1 cellular context compared by ENCODE assay signal in the genomic region with DNA sequence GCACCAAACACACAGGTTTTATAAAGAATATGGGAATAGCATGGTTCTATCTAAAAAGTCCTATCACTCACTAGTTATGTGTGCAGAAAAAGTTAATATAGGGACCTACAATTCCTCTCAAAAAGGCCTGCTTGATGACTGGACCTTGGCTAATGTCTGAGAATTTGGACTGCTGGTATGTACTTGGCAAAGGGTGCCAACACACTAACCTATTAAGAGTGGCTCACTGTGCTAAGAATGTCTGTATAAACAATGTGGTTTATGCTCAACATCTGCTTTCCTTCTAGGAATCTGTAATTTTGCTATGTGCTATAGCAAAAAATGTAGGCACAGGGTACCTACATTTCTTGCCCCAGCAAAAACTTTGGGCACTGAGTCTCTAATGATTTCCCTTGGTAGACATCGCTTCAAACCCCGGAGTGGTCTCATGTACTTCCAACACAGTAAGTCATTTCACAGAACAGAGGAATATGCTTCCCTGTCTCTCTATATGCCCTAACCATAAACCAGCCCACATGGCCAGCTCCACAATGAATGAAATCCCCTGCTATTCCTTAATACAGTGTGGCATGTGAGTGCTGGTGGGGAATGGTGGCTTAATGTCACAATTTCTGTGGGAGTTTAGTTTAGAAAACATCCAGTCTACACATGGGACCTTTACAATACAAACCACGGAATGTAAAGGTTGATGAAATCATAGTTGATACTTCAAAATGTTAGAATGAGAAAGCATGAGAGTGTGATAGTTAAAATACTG.
TF ChIP-seq lines count a peak whose summit lies in the region.

No MANE protein-coding gene starts in this region.

TF ChIP-seq in A549, 52 proteins besides CTCF, POLR2A, EP300 and RAD21 (continued from another document):
- TF ChIP-seq REST (IDR thresholded peaks at IDR 0.05) (no peak), ZSCAN20 (CRISPR knock-in tag; IDR thresholded peaks at IDR 0.05) (no peak), PBX3 (IDR thresholded peaks at IDR 0.05) (no peak), RARB (CRISPR knock-in tag; IDR thresholded peaks at IDR 0.05) (no peak), NFE2L2 (conservative IDR thresholded peaks at IDR 0.05; ENCODE audit: low read length) (no peak), JUN (IDR thresholded peaks at IDR 0.05) (no peak), CBX2 (IDR thresholded peaks at IDR 0.05; ENCODE audit: borderline replicate concordance, low read depth) (no peak), MAFK (IDR thresholded peaks at IDR 0.05; ENCODE audit: partially characterized antibody) (no peak), PHF8 (IDR thresholded peaks at IDR 0.05; ENCODE audit: borderline replicate concordance, low read depth) (no peak), NPAS2 (CRISPR knock-in tag; IDR thresholded peaks at IDR 0.05; ENCODE audit: borderline replicate concordance) (no peak), CHD2 (IDR thresholded peaks at IDR 0.05; ENCODE audit: low read length, partially characterized antibody) (no peak), HES2 (IDR thresholded peaks at IDR 0.05) (no peak), MAZ (IDR thresholded peaks at IDR 0.05; ENCODE audit: borderline replicate concordance, low read depth, low read length) (no peak), ZC3H11A (IDR thresholded peaks at IDR 0.05) (no peak), ELK1 (IDR thresholded peaks at IDR 0.05; ENCODE audit: low read depth, low read length) (no peak), FOSL2 (IDR thresholded peaks at IDR 0.05) (0 out of 2 replicates have a peak, but pooled peaks have one; percentile 32), FOSL2 (CRISPR knock-in tag; IDR thresholded peaks at IDR 0.05) (peak; percentile 78), HEYL (CRISPR knock-in tag; IDR thresholded peaks at IDR 0.05) (no peak), KDM5A (IDR thresholded peaks at IDR 0.05) (no peak), BCL3 (IDR thresholded peaks at IDR 0.05) (no peak), EHF (CRISPR knock-in tag; IDR thresholded peaks at IDR 0.05) (no peak), NR3C1 (IDR thresholded peaks at IDR 0.05) (no peak), FOSB (CRISPR knock-in tag; IDR thresholded peaks at IDR 0.05) (no peak), ESRRA (IDR thresholded peaks at IDR 0.05; ENCODE audit: borderline replicate concordance, low read length) (no peak), TP53 (CRISPR knock-in tag; IDR thresholded peaks at IDR 0.05) (no peak), CBX8 (IDR thresholded peaks at IDR 0.05) (no peak), RNF2 (IDR thresholded peaks at IDR 0.05; ENCODE audit: borderline replicate concordance, low read depth) (no peak), KDM1A (IDR thresholded peaks at IDR 0.05; ENCODE audit: low read depth) (no peak), HOXB13 (CRISPR knock-in tag; IDR thresholded peaks at IDR 0.05; ENCODE audit: low read depth) (no peak), CEBPB (IDR thresholded peaks at IDR 0.05) (peak in 1 of 2 experiments; percentile 43; a peak in 1 of 4 replicates), RFX5 (IDR thresholded peaks at IDR 0.05) (no peak), HOXB5 (CRISPR knock-in tag; IDR thresholded peaks at IDR 0.05) (no peak), E2F6 (IDR thresholded peaks at IDR 0.05; ENCODE audit: borderline replicate concordance, low read depth) (no peak), CHD4 (IDR thresholded peaks at IDR 0.05; ENCODE audit: borderline replicate concordance) (no peak), USF2 (IDR thresholded peaks at IDR 0.05) (no peak)
- TF ChIP-seq, protein P1, sequence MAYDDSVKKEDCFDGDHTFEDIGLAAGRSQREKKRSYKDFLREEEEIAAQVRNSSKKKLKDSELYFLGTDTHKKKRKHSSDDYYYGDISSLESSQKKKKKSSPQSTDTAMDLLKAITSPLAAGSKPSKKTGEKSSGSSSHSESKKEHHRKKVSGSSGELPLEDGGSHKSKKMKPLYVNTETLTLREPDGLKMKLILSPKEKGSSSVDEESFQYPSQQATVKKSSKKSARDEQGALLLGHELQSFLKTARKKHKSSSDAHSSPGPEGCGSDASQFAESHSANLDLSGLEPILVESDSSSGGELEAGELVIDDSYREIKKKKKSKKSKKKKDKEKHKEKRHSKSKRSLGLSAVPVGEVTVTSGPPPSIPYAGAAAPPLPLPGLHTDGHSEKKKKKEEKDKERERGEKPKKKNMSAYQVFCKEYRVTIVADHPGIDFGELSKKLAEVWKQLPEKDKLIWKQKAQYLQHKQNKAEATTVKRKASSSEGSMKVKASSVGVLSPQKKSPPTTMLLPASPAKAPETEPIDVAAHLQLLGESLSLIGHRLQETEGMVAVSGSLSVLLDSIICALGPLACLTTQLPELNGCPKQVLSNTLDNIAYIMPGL (CRISPR knock-in tag; IDR thresholded peaks at IDR 0.05; ENCODE audit: borderline replicate concordance): no peak
- TF ChIP-seq, protein P2, sequence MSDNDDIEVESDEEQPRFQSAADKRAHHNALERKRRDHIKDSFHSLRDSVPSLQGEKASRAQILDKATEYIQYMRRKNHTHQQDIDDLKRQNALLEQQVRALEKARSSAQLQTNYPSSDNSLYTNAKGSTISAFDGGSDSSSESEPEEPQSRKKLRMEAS (IDR thresholded peaks at IDR 0.05): peak; percentile 3; the same call in 1 of the 2 replicates
